ENCODE assay signal across 22 cellular contexts in the genomic region with DNA sequence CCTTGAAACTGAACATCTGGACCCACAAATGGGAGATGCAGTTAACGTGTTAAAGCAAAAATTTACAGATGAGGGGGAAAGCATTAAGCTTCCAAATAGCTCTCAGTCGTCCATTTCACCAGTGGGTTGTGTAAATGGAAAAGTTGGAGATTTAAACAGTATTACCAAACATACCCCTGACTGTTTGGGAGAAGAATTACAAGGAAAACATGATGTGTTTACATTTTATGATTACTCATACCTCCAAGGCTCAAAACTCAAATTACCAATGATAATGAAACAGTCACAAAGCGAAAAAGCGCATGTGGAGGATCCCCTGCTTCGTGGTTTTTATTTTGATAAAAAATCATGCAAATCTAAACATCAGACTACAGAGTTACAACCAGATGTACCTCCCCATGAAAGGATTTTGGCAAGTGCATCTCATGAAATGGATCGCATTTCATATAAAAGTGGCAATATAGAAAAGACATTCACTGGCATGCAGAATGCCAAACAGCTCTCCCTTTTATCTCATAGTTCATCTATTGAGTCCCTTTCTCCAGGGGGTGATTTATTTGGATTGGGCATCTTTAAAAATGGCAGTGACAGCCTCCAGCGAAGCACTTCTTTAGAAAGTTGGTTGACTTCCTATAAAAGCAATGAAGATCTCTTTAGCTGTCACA.
A peak's percentile ranks its signal among the peaks of the same experiment; 100 is the strongest.
DNase-seq lines count a peak whose midpoint lies in the region; ATAC-seq and TF ChIP-seq lines count a peak whose summit lies in the region.
"Had no signal": no experiment of that assay in that cellular context is flagged by ENCODE, and none has a peak within 500 bp of the region (broad histone marks: within the 10 kb centered on the region; RNA-seq: fewer than 3 reads in every experiment).

No MANE protein-coding gene starts in this region.

- H3K9me3 ChIP-seq in breast epithelium: no peaks in the 10 kb centered on the region
- H3K9me3 ChIP-seq in HEK293 (ENCODE audit: control insufficient read depth, insufficient read depth, low read depth, low read length): no peaks in the 10 kb centered on the region
- no peaks in the 10 kb centered on the region for H3K9me3 ChIP-seq in skeletal muscle tissue (ENCODE audit: control insufficient read depth in 3 of 3, low read length in 3 of 3)
- H3K9me3 ChIP-seq: SJSA1 had no signal

- H3K4me1 ChIP-seq in breast epithelium: no peaks in the 10 kb centered on the region
- no peaks in the 10 kb centered on the region; the same call in 1 of the 2 replicates for H3K4me1 ChIP-seq in HEK293 (ENCODE audit: control insufficient read depth, insufficient read depth, low read length)
- peaks cover 16 to 25% (median 24%) of the 10 kb centered on the region in 3 donors for H3K4me1 ChIP-seq in skeletal muscle tissue (ENCODE audit: control insufficient read depth in 3 of 3, insufficient read depth in 3 of 3, low read length in 3 of 3)

- H3K27ac Mint-ChIP-seq in MCF 10A (ENCODE audit: low read depth, unreplicated experiment) (no peak overlapping the region), WTC11 (no peak overlapping the region)
- H3K27ac Mint-ChIP-seq: HFFc6 had no signal

- H3K4me1 Mint-ChIP-seq in MCF 10A (ENCODE audit: insufficient read depth, unreplicated experiment) (no peaks in the 10 kb centered on the region), WTC11 (peaks cover 5% of the 10 kb centered on the region)

- TF ChIP-seq CTCF in MCF 10A (IDR thresholded peaks at IDR 0.05; ENCODE audit: unreplicated experiment): no peak
- TF ChIP-seq CTCF in breast epithelium (IDR thresholded peaks at IDR 0.05): no peak
- no peak for TF ChIP-seq CTCF in HEK293 (tag by site-specific recombination; IDR thresholded peaks at IDR 0.05)
- no peak for TF ChIP-seq CTCF in choroid plexus epithelial cell (conservative IDR thresholded peaks at IDR 0.05; ENCODE audit: low read depth, low read length)
- no peak for TF ChIP-seq CTCF in WTC11 (IDR thresholded peaks at IDR 0.05)

- H3K27ac ChIP-seq in breast epithelium: no peak overlapping the region
- H3K27ac ChIP-seq in HEK293 (ENCODE audit: extremely low read depth, low read depth, low read length): no peak overlapping the region
- peak overlapping the region; percentile 82 for H3K27ac ChIP-seq in skeletal muscle tissue (ENCODE audit: low read depth, low read length)
- H3K27ac ChIP-seq: C4-2B, SJSA1 had no signal

- intact Hi-C loops in MCF 10A (cut with micrococcal nuclease) (no loop called here), breast epithelium (cut with DNase I; ENCODE audit: low total_unique reads) (loop anchor here (5.0 kb wide), 1 partner anchor 935 kb away; no protein-coding TSS in a partner anchor)

- H3K4me3 ChIP-seq in breast epithelium (no peak overlapping the region), HEK293 (ENCODE audit: low read depth, low read length) (no peak overlapping the region), choroid plexus epithelial cell (ENCODE audit: low read depth, low read length) (no peak overlapping the region), skeletal muscle tissue (ENCODE audit: low read length in 3 of 3) (no peak overlapping the region)
- H3K4me3 ChIP-seq: SJSA1 had no signal

- POLR2A ChIA-PET in MCF 10A (lab: Yijun Ruan, JAX) (interaction anchor here (0.5 kb wide), 1 partner anchor 81 kb away, joined by 3 read pairs; no protein-coding TSS in a partner anchor), HEK293 (lab: Yijun Ruan, JAX) (no interaction called here), WTC11 (lab: Charles Lee) (no interaction called here)

- CTCF ChIA-PET in MCF 10A (lab: Yijun Ruan, JAX) (no interaction called here), HEK293 (lab: Yijun Ruan, JAX) (interaction anchor here (0.7 kb wide), 1 partner anchor 245 kb away, joined by 3 read pairs; no protein-coding TSS in a partner anchor), WTC11 (lab: Charles Lee) (no interaction called here)

- no peaks in the 10 kb centered on the region for H3K36me3 Mint-ChIP-seq in MCF 10A (ENCODE audit: insufficient read depth, unreplicated experiment)
- H3K36me3 Mint-ChIP-seq in WTC11: no peaks in the 10 kb centered on the region

- H3K36me3 ChIP-seq in breast epithelium (no peaks in the 10 kb centered on the region), HEK293 (ENCODE audit: control insufficient read depth in 2 of 2, insufficient read depth in 1 of 2, low read length in 2 of 2) (no peaks in the 10 kb centered on the region), skeletal muscle tissue (ENCODE audit: control insufficient read depth in 3 of 3, insufficient read depth in 3 of 3, low read length in 3 of 3) (peaks cover 0 to 19% (median 0%) of the 10 kb centered on the region in 3 donors)
- H3K36me3 ChIP-seq: SJSA1 had no signal

- no peaks in the 10 kb centered on the region for H3K27me3 ChIP-seq in breast epithelium
- no peaks in the 10 kb centered on the region for H3K27me3 ChIP-seq in skeletal muscle tissue (ENCODE audit: control insufficient read depth in 3 of 3, insufficient read depth in 3 of 3, low read length in 3 of 3)
- H3K27me3 ChIP-seq: SJSA1 had no signal

- H3K4me3 Mint-ChIP-seq in MCF 10A (ENCODE audit: unreplicated experiment): no peak overlapping the region
- no peak overlapping the region for H3K4me3 Mint-ChIP-seq in WTC11
- H3K4me3 Mint-ChIP-seq: HFFc6 had no signal

- DNase-seq in MCF 10A (ENCODE audit: unreplicated experiment): peak; percentile 24
- DNase-seq in breast epithelium (ENCODE audit: low spot score in 2 of 2): no peak
- peak; percentile 52 for DNase-seq in choroid plexus epithelial cell (ENCODE audit: low read depth)
- no peak for DNase-seq in COLO668 (lab: John Stamatoyannopoulos, UW; ENCODE audit: unreplicated experiment)
- no peak for DNase-seq in stimulated activated CD4-positive, alpha-beta T cell treated with anti-CD3 and anti-CD28 coated beads, Interleukin-1b, Interleukin-23, amount 100 ng/mL, for 48 hours
- DNase-seq in WTC11 (ENCODE audit: low spot score): no peak
- DNase-seq: 8988T; EL; GOT3; HFFc6; KG1; MM.1S; NCI-H1105; NCI-H1694 treated with DMSO at 0.1 percent for 48 hours; NCI-H2107; NCI-H345; NCI-H526 treated with DMSO at 0.1 percent for 48 hours; NK-92 treated with Interleukin-12 subunit alpha and Interleukin-12 subunit beta, amount 100 ng/mL, for 24 hours had no signal

- ATAC-seq in WTC11: no peak

- H3K27me3 Mint-ChIP-seq in MCF 10A (ENCODE audit: insufficient read depth, unreplicated experiment) (no peaks in the 10 kb centered on the region), WTC11 (ENCODE audit: low read depth) (no peaks in the 10 kb centered on the region; the same call in 1 of the 2 replicates)

- H3K9ac ChIP-seq in skeletal muscle tissue (ENCODE audit: low read depth in 1 of 3, low read length in 3 of 3): no peak overlapping the region

- H3K9me3 Mint-ChIP-seq in MCF 10A (ENCODE audit: unreplicated experiment): no peaks in the 10 kb centered on the region
- peaks cover 6% of the 10 kb centered on the region; the same call in 1 of the 2 replicates for H3K9me3 Mint-ChIP-seq in WTC11
- H3K9me3 Mint-ChIP-seq: HFFc6 had no signal

- TF ChIP-seq POLR2A in breast epithelium (IDR thresholded peaks at IDR 0.05): no peak

- BruUV-seq in MCF 10A (replicated peaks; lab: Mats Ljungman, UMichigan): no TSS peak

TF ChIP-seq in HEK293, 187 proteins besides CTCF, POLR2A, EP300 and RAD21 (continues in another document):
- no peak for TF ChIP-seq ZNF239 (tag by site-specific recombination; IDR thresholded peaks at IDR 0.05)
- TF ChIP-seq GLIS1 (tag by site-specific recombination; IDR thresholded peaks at IDR 0.05): peak; percentile 88
- TF ChIP-seq, protein P1, sequence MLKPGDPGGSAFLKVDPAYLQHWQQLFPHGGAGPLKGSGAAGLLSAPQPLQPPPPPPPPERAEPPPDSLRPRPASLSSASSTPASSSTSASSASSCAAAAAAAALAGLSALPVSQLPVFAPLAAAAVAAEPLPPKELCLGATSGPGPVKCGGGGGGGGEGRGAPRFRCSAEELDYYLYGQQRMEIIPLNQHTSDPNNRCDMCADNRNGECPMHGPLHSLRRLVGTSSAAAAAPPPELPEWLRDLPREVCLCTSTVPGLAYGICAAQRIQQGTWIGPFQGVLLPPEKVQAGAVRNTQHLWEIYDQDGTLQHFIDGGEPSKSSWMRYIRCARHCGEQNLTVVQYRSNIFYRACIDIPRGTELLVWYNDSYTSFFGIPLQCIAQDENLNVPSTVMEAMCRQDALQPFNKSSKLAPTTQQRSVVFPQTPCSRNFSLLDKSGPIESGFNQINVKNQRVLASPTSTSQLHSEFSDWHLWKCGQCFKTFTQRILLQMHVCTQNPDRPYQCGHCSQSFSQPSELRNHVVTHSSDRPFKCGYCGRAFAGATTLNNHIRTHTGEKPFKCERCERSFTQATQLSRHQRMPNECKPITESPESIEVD (tag by site-specific recombination; IDR thresholded peaks at IDR 0.05): peak; percentile 39
- TF ChIP-seq ZNF664 (tag by site-specific recombination; IDR thresholded peaks at IDR 0.05): no peak
- TF ChIP-seq MEIS1 (CRISPR knock-in tag; IDR thresholded peaks at IDR 0.05; ENCODE audit: borderline replicate concordance): no peak
- TF ChIP-seq MZF1 (tag by site-specific recombination; IDR thresholded peaks at IDR 0.05; ENCODE audit: borderline replicate concordance): peak; percentile 44; the same call in 1 of the 2 replicates
- TF ChIP-seq ZNF585B (tag by site-specific recombination; IDR thresholded peaks at IDR 0.05): no peak

TF ChIP-seq in WTC11, 78 proteins besides CTCF, POLR2A, EP300 and RAD21 (continues in another document):
- TF ChIP-seq ZNF671 (CRISPR knock-in tag; IDR thresholded peaks at IDR 0.05): no peak
- TF ChIP-seq, protein P2, sequence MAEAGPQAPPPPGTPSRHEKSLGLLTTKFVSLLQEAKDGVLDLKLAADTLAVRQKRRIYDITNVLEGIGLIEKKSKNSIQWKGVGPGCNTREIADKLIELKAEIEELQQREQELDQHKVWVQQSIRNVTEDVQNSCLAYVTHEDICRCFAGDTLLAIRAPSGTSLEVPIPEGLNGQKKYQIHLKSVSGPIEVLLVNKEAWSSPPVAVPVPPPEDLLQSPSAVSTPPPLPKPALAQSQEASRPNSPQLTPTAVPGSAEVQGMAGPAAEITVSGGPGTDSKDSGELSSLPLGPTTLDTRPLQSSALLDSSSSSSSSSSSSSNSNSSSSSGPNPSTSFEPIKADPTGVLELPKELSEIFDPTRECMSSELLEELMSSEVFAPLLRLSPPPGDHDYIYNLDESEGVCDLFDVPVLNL (CRISPR knock-in tag; IDR thresholded peaks at IDR 0.05; ENCODE audit: borderline replicate concordance, low read depth): no peak
- TF ChIP-seq, protein P3, sequence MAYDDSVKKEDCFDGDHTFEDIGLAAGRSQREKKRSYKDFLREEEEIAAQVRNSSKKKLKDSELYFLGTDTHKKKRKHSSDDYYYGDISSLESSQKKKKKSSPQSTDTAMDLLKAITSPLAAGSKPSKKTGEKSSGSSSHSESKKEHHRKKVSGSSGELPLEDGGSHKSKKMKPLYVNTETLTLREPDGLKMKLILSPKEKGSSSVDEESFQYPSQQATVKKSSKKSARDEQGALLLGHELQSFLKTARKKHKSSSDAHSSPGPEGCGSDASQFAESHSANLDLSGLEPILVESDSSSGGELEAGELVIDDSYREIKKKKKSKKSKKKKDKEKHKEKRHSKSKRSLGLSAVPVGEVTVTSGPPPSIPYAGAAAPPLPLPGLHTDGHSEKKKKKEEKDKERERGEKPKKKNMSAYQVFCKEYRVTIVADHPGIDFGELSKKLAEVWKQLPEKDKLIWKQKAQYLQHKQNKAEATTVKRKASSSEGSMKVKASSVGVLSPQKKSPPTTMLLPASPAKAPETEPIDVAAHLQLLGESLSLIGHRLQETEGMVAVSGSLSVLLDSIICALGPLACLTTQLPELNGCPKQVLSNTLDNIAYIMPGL (CRISPR knock-in tag; IDR thresholded peaks at IDR 0.05): no peak

Comparison
In these comparisons a context has a peak if more than half of its experiments do, and no peak if none do; other contexts are left out.
1. DNase-seq: peak in MCF 10A (single experiment) and choroid plexus epithelial cell (single experiment); none in breast epithelium (0 of 2), COLO668 (single experiment), stimulated activated CD4-positive, alpha-beta T cell treated with anti-CD3 and anti-CD28 coated beads, Interleukin-1b, Interleukin-23, amount 100 ng/mL, for 48 hours (single experiment) and WTC11 (single experiment).